ENCODE assay signal across 9 cellular contexts in genomic region chr6:137219664-137220252, GRCh38. TPM values are rescaled to one million over a fixed set of nuclear protein-coding genes. Genes with fewer than 3 reads are reported as not detected.
DNase-seq lines count a peak whose midpoint lies in the region; ATAC-seq and TF ChIP-seq lines count a peak whose summit lies in the region.
"Had no signal": no experiment of that assay in that cellular context is flagged by ENCODE, and none has a peak within 500 bp of the region (broad histone marks: within the 10 kb centered on the region; RNA-seq: fewer than 3 reads in every experiment).

No MANE protein-coding gene starts in this region.

- TF ChIP-seq POLR2A in sigmoid colon (IDR thresholded peaks at IDR 0.05) = no peak

- peak overlapping the region; percentile 72 for H3K9ac ChIP-seq in OCI-LY1 (ENCODE audit: low read length)

- H3K9me3 ChIP-seq in OCI-LY1 (ENCODE audit: low read length) = no peaks in the 10 kb centered on the region
- H3K9me3 ChIP-seq in sigmoid colon = no peaks in the 10 kb centered on the region

- no peaks in the 10 kb centered on the region for H4K20me1 ChIP-seq in OCI-LY1 (ENCODE audit: insufficient read depth, low read length)

- H3K4me2 ChIP-seq in OCI-LY1 (ENCODE audit: low read length) = peak overlapping the region; percentile 87

- 0 out of 2 replicates have a peak overlapping the region, but pooled peaks have one; percentile 39 for H2AFZ ChIP-seq in OCI-LY1 (ENCODE audit: low read length)

- H3K27ac ChIP-seq in OCI-LY1 (ENCODE audit: low read depth, low read length, poor library complexity, severe bottlenecking) = peak overlapping the region; percentile 47
- H3K27ac ChIP-seq in sigmoid colon = peak overlapping the region; percentile 94 to 97 (median 96)

- H3F3A ChIP-seq in OCI-LY1 (ENCODE audit: insufficient read depth, low read length) = no peaks in the 10 kb centered on the region

- H3K4me1 Mint-ChIP-seq in activated CD8-positive, alpha-beta memory T cell treated with anti-CD3 and anti-CD28 coated beads, Interleukin-2, amount 10 ng/mL, durations not matched to agents 7 days and 5 days = peaks cover 34% of the 10 kb centered on the region

- no peaks in the 10 kb centered on the region for H3K9me3 Mint-ChIP-seq in activated CD8-positive, alpha-beta memory T cell treated with anti-CD3 and anti-CD28 coated beads, Interleukin-2, amount 10 ng/mL, durations not matched to agents 7 days and 5 days (ENCODE audit: low read depth)

- CTCF ChIA-PET in activated CD8-positive, alpha-beta memory T cell treated with anti-CD3 and anti-CD28 coated beads, Interleukin-2, amount 10 ng/mL, durations not matched to agents 7 days and 5 days (lab: Charles Lee) = no interaction called here

- no peak for TF ChIP-seq EP300 in sigmoid colon (IDR thresholded peaks at IDR 0.05)

- intact Hi-C loops in sigmoid colon (cut with DNase I) (loop anchor here (10.0 kb wide), 1 partner anchor 655 kb away; no protein-coding TSS in a partner anchor), posterior cingulate gyrus (cut with DNase I) (no loop called here)

- H3K27me3 ChIP-seq in OCI-LY1 (ENCODE audit: insufficient read depth, low read length) = no peaks in the 10 kb centered on the region
- no peaks in the 10 kb centered on the region for H3K27me3 ChIP-seq in sigmoid colon

- H3K27me3 Mint-ChIP-seq in activated CD8-positive, alpha-beta memory T cell treated with anti-CD3 and anti-CD28 coated beads, Interleukin-2, amount 10 ng/mL, durations not matched to agents 7 days and 5 days = no peaks in the 10 kb centered on the region

- peak overlapping the region; percentile 77 for H3K4me3 ChIP-seq in OCI-LY1 (ENCODE audit: low read depth, low read length, poor library complexity, severe bottlenecking)
- peak overlapping the region; percentile 67 for H3K4me3 ChIP-seq in epithelial cell of proximal tubule (ENCODE audit: low read depth, low read length)
- H3K4me3 ChIP-seq in sigmoid colon = peak overlapping the region; percentile 80 to 94 (median 84)

- 28 to 58% methylated on average over 6 of the region's 6 CpGs for WGBS in sigmoid colon, 2 donors

- H3K79me2 ChIP-seq in OCI-LY1 (ENCODE audit: insufficient read depth, low read length) = peaks cover 25% of the 10 kb centered on the region; the same call in 1 of the 2 replicates

- H3K36me3 ChIP-seq in OCI-LY1 (ENCODE audit: insufficient read depth, low read length) = peaks cover 7% of the 10 kb centered on the region; the same call in 1 of the 2 replicates
- no peaks in the 10 kb centered on the region for H3K36me3 ChIP-seq in sigmoid colon

- H3K4me3 Mint-ChIP-seq in activated CD8-positive, alpha-beta memory T cell treated with anti-CD3 and anti-CD28 coated beads, Interleukin-2, amount 10 ng/mL, durations not matched to agents 7 days and 5 days = peak overlapping the region; percentile 96

- no peaks in the 10 kb centered on the region for H3K9me2 ChIP-seq in OCI-LY1 (ENCODE audit: low read depth, low read length)

- H3K36me3 Mint-ChIP-seq in activated CD8-positive, alpha-beta memory T cell treated with anti-CD3 and anti-CD28 coated beads, Interleukin-2, amount 10 ng/mL, durations not matched to agents 7 days and 5 days = peaks cover 3% of the 10 kb centered on the region

- no peak for DNase-seq in activated CD8-positive, alpha-beta memory T cell treated with anti-CD3 and anti-CD28 coated beads, Interleukin-2, amount 10 ng/mL, durations not matched to agents 7 days and 5 days
- no peak for DNase-seq in activated CD8-positive, alpha-beta memory T cell treated with anti-CD3 and anti-CD28 coated beads for 24 hours
- DNase-seq in epithelial cell of proximal tubule (ENCODE audit: low read depth) (no peak), sigmoid colon (no peak), NCI-H1436 (lab: John Stamatoyannopoulos, UW) (no peak), posterior cingulate gyrus (no peak)

- H3K4me1 ChIP-seq in OCI-LY1 (ENCODE audit: insufficient read depth, low read length, severe bottlenecking) (peaks cover 68% of the 10 kb centered on the region), sigmoid colon (peaks cover 0 to 44% (median 37%) of the 10 kb centered on the region in 4 donors)

- ATAC-seq in activated CD8-positive, alpha-beta memory T cell treated with anti-CD3 and anti-CD28 coated beads, Interleukin-2, amount 10 ng/mL, durations not matched to agents 7 days and 5 days = no peak
- no peak for ATAC-seq in activated CD4-positive, CD25-positive, alpha-beta regulatory T cell treated with anti-CD3 and anti-CD28 coated beads, Interleukin-2, amount 50 U/mL, for 24 hours

- peak overlapping the region; percentile 92 for H3K27ac Mint-ChIP-seq in activated CD8-positive, alpha-beta memory T cell treated with anti-CD3 and anti-CD28 coated beads, Interleukin-2, amount 10 ng/mL, durations not matched to agents 7 days and 5 days

- TF ChIP-seq CTCF in OCI-LY1 (IDR thresholded peaks at IDR 0.05; ENCODE audit: low read length) (no peak), epithelial cell of proximal tubule (conservative IDR thresholded peaks at IDR 0.05; ENCODE audit: low read depth, low read length) (no peak), sigmoid colon (IDR thresholded peaks at IDR 0.05) (no peak)

RNA-seq across cellular contexts. Expression of gene IFNGR1, which starts 0.6 kb away (rescaled TPM):
- 10 to 100 TPM; 13.3 to 18.2 TPM for total RNA-seq in activated CD8-positive, alpha-beta memory T cell treated with anti-CD3 and anti-CD28 coated beads, Interleukin-2, amount 10 ng/mL, durations not matched to agents 7 days and 5 days
- 27.2 and 31.5 TPM in 2 replicates for total RNA-seq in epithelial cell of proximal tubule
- total RNA-seq in sigmoid colon = 10 to 100 TPM; 47.4 to 67.1 (median 62.3) TPM
- 100 to 1,000 TPM in 1 of 3 donors, 10 to 100 TPM in 2; 32.4 to 116 (median 52.7) TPM for polyA plus RNA-seq in sigmoid colon

RNA-seq across cellular contexts. Expression of gene IL22RA2, which starts 46.3 kb away (rescaled TPM):
- not detected for total RNA-seq in activated CD8-positive, alpha-beta memory T cell treated with anti-CD3 and anti-CD28 coated beads, Interleukin-2, amount 10 ng/mL, durations not matched to agents 7 days and 5 days
- total RNA-seq in epithelial cell of proximal tubule (not detected in 2 replicates), sigmoid colon (not detected)
- polyA plus RNA-seq in sigmoid colon = under 1 TPM in 1 of 3 donors, not detected in 2; 0.35 TPM
- total RNA-seq: dermis microvascular lymphatic vessel endothelial cell had no signal
